In genomic region chr10:5956146-5956914, GRCh38 we compare ENCODE assay signal across 17 cellular contexts. TPM values are rescaled to one million over a fixed set of nuclear protein-coding genes. Genes with fewer than 3 reads are reported as not detected.
DNase-seq lines count a peak whose midpoint lies in the region; ATAC-seq and TF ChIP-seq lines count a peak whose summit lies in the region.
"Had no signal": no experiment of that assay in that cellular context is flagged by ENCODE, and none has a peak within 500 bp of the region (broad histone marks: within the 10 kb centered on the region; RNA-seq: fewer than 3 reads in every experiment).

No MANE protein-coding gene starts in this region.

- ATAC-seq in heart right ventricle, result no peak
- no peak for ATAC-seq in GM21390 (IDR thresholded peaks at IDR 0.05; ENCODE audit: unreplicated experiment)
- ATAC-seq: HCT116, K562 had no signal

- DNase-seq in cardiac septum (ENCODE audit: low spot score) (peak; percentile 66), heart right ventricle (no peak), endodermal cell (peak; percentile 42), posterior vena cava (ENCODE audit: low spot score) (peak; percentile 64), NCI-H2107 treated with DMSO at 0.1 percent for 48 hours (lab: John Stamatoyannopoulos, UW; ENCODE audit: unreplicated experiment) (no peak), GM23248 (no peak)
- DNase-seq: DND-41, NCI-H1105 treated with DMSO at 0.1 percent for 48 hours, NCI-H1694, NCI-H510A, NCI-H748 treated with DMSO at 0.1 percent for 48 hours, SHP77 had no signal

- no peak overlapping the region for H3K9ac ChIP-seq in endodermal cell (ENCODE audit: extremely low read depth, low read length, poor library complexity, severe bottlenecking)
- no peak overlapping the region for H3K9ac ChIP-seq in GM23248

- intact Hi-C loops in cardiac septum (cut with DNase I), result no loop called here
- intact Hi-C loops in heart right ventricle (cut with DNase I), result no loop called here
- intact Hi-C loops in posterior vena cava (cut with DNase I), result no loop called here

- H2AFZ ChIP-seq in GM23248, result no peak overlapping the region

- H3K4me2 ChIP-seq in GM23248 (ENCODE audit: unreplicated experiment), result no peak overlapping the region

- H3K27me3 ChIP-seq in heart right ventricle (no peaks in the 10 kb centered on the region), endodermal cell (ENCODE audit: control insufficient read depth, insufficient read depth, low read length, poor library complexity, severe bottlenecking) (no peaks in the 10 kb centered on the region), GM23248 (replicated peaks; ENCODE audit: insufficient read depth) (no peaks in the 10 kb centered on the region)

- H4K20me1 ChIP-seq in GM23248 (ENCODE audit: insufficient read depth), result no peaks in the 10 kb centered on the region

- no peaks in the 10 kb centered on the region for H3K36me3 Mint-ChIP-seq in endodermal cell (ENCODE audit: low read depth)

- H3K27ac ChIP-seq in heart right ventricle (no peak overlapping the region), endodermal cell (ENCODE audit: low read depth, low read length) (no peak overlapping the region), GM23248 (no peak overlapping the region)

- H3K36me3 ChIP-seq in heart right ventricle (peaks cover 0 to 92% (median 5%) of the 10 kb centered on the region in 9 donors), endodermal cell (ENCODE audit: control insufficient read depth, insufficient read depth, low read length) (no peaks in the 10 kb centered on the region), GM23248 (ENCODE audit: low read depth) (no peaks in the 10 kb centered on the region)

- no peaks in the 10 kb centered on the region for H3K27me3 Mint-ChIP-seq in endodermal cell (ENCODE audit: insufficient read depth)
- H3K27me3 Mint-ChIP-seq: B cell had no signal

- peaks cover 0 to 5% (median 0%) of the 10 kb centered on the region in 9 donors for H3K4me1 ChIP-seq in heart right ventricle
- H3K4me1 ChIP-seq in endodermal cell (ENCODE audit: control insufficient read depth, insufficient read depth, low read length), result no peaks in the 10 kb centered on the region
- H3K4me1 ChIP-seq in GM23248 (ENCODE audit: insufficient read depth), result peaks cover 3% of the 10 kb centered on the region; the same call in 1 of the 2 replicates

- no peak for TF ChIP-seq CTCF in heart right ventricle (IDR thresholded peaks at IDR 0.05)
- TF ChIP-seq CTCF in endodermal cell (conservative IDR thresholded peaks at IDR 0.05), result no peak

- no peak overlapping the region for H3K27ac Mint-ChIP-seq in endodermal cell
- H3K27ac Mint-ChIP-seq: B cell had no signal

- no peaks in the 10 kb centered on the region for H3F3A ChIP-seq in GM23248 (ENCODE audit: insufficient read depth)

- H3K79me2 ChIP-seq in GM23248 (ENCODE audit: insufficient read depth), result no peaks in the 10 kb centered on the region

- no peak overlapping the region for H3K4me3 Mint-ChIP-seq in endodermal cell
- H3K4me3 Mint-ChIP-seq: B cell had no signal

- in situ Hi-C loops in GM23248 (cut with MboI), result no loop called here

- WGBS in heart right ventricle, 2 donors, result 84 to 86% methylated on average over 17 of the region's 17 CpGs
- 92 to 94% methylated on average over 10 to 17 of the region's 17 CpGs for WGBS in endodermal cell (ENCODE audit: insufficient coverage in 1 of 2, insufficient read length in 1 of 2), 2 experiments
- 74 to 75% methylated on average over 17 of the region's 17 CpGs for WGBS in GM23248 (ENCODE audit: low coverage in 1 of 2, low lambda C conversion rate in 2 of 2, missing lambda C conversion rate in 2 of 2), 2 experiments

- no peaks in the 10 kb centered on the region for H3K4me1 Mint-ChIP-seq in endodermal cell
- H3K4me1 Mint-ChIP-seq: B cell had no signal

- H3K9me2 ChIP-seq in GM23248 (ENCODE audit: insufficient read depth), result no peaks in the 10 kb centered on the region

- no peaks in the 10 kb centered on the region for H3K9me3 Mint-ChIP-seq in endodermal cell

- H3K4me3 ChIP-seq in heart right ventricle, result no peak overlapping the region
- no peak overlapping the region for H3K4me3 ChIP-seq in endodermal cell (ENCODE audit: low read length)
- H3K4me3 ChIP-seq in GM23248, result no peak overlapping the region
- H3K4me3 ChIP-seq: K562 had no signal

- no peaks in the 10 kb centered on the region for H3K9me3 ChIP-seq in heart right ventricle
- no peaks in the 10 kb centered on the region for H3K9me3 ChIP-seq in endodermal cell (ENCODE audit: control insufficient read depth, low read length)
- no peaks in the 10 kb centered on the region for H3K9me3 ChIP-seq in GM23248 (ENCODE audit: low read depth)

RNA-seq across cellular contexts. Expression of gene IL15RA, which starts 21.0 kb away (rescaled TPM):
- total RNA-seq in cardiac septum, result 3.9 TPM
- total RNA-seq in heart right ventricle, result 10 to 100 TPM in 3 of 10 donors, 1 to 10 TPM in 7; 3.5 to 21.0 (median 5.6) TPM
- polyA plus RNA-seq in heart right ventricle, result 10 to 100 TPM; 11.7 to 18.7 TPM
- total RNA-seq in endodermal cell, result under 1 TPM; 0.35 to 0.37 TPM
- polyA plus RNA-seq in endodermal cell (2013, experiment 1 of 2), result not detected
- not detected for polyA plus RNA-seq in endodermal cell (2013, experiment 2 of 2)
- 10 to 100 TPM; 16.9 to 20.9 TPM for total RNA-seq in posterior vena cava
- total RNA-seq in GM23248 (2014; rRNA removed; shearing (Covaris generic)), result 0.89 and 7.0 TPM in 2 replicates
- polyA plus RNA-seq in GM23248 (2016; fragmentation: Nextera tagmentation; extraction: Ambion mirVana), result 4.0 and 4.9 TPM in 2 replicates
- total RNA-seq: G401 had no signal

Comparison
In these comparisons a context has a peak if more than half of its experiments do, and no peak if none do; other contexts are left out.
1. DNase-seq: peak in cardiac septum (single experiment), endodermal cell (single experiment) and posterior vena cava (single experiment); none in heart right ventricle (0 of 2), NCI-H2107 treated with DMSO at 0.1 percent for 48 hours (single experiment) and GM23248 (single experiment).